ENCODE assay signal across 1 cellular context in the genomic region with DNA sequence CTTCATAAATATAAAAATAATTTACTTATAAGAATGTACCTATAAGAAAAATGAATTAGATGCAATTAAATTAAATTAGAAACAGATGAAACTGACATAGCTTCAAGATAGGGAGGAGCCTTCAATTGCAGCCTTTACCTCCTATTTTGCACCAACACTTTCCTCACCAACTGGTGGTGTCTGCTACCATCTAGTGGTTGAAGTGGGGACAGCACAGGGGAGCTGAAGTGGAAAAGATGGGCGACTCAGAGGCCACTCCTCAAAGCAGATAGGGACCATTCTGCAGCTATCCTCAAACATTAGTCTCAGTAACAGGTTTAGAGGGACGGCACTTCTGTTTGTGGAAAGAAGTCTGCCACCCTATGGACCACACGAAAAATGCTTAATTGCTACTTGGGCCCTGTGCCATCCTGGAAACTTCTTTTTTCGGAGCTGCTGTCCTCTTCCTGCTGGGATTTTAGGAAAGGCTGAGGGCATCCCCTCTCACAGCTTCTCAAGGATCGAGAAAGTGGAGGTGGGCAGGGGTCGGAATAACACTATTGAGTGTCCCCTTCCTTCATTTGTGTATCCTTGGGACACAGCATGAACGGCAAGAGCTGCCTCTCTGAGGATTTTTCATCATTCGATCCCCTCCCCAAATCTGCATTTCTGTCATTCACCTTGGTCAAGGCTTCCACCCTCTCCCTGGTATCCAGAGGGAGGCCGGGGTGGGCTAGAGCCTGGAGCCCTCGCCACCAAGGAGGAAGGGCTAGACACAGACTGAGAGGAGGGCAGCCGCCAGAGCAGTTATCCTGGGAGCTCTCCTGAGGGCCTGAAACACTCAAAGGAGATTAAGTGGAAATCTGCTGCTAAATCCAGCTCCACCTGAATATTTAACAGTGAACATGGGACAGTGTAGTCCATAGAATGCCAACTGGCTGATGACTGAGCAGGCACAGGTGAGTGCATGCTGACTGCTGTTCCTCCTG.
TF ChIP-seq lines count a peak whose summit lies in the region.

No MANE protein-coding gene starts in this region.

TF ChIP-seq in HEK293, 187 proteins besides CTCF, POLR2A, EP300 and RAD21 (continued from another document):
- TF ChIP-seq ZNF513 (tag by site-specific recombination; IDR thresholded peaks at IDR 0.05) (no peak), ZSCAN30 (tag by site-specific recombination; IDR thresholded peaks at IDR 0.05) (peak; percentile 47; the same call in 1 of the 2 replicates), TCF7L2 (IDR thresholded peaks at IDR 0.05; ENCODE audit: borderline replicate concordance, low read depth, low read length) (no peak), ZNF112 (tag by site-specific recombination; IDR thresholded peaks at IDR 0.05) (no peak), ZNF660 (tag by site-specific recombination; IDR thresholded peaks at IDR 0.05) (peak; percentile 77)
